18 cellular contexts compared by ENCODE assay signal in genomic region chr19:50932018-50932689, GRCh38. TPM values are rescaled to one million over a fixed set of nuclear protein-coding genes. Genes with fewer than 3 reads are reported as not detected.
DNase-seq lines count a peak whose midpoint lies in the region; ATAC-seq and TF ChIP-seq lines count a peak whose summit lies in the region.
"Had no signal": no experiment of that assay in that cellular context is flagged by ENCODE, and none has a peak within 500 bp of the region (broad histone marks: within the 10 kb centered on the region; RNA-seq: fewer than 3 reads in every experiment).

No MANE protein-coding gene starts in this region.

- TF ChIP-seq CTCF in HCT116 (IDR thresholded peaks at IDR 0.05 in 2 of 3, conservative IDR thresholded peaks at IDR 0.05 in 1 of 3; ENCODE audit: borderline replicate concordance in 1 of 3, insufficient read depth in 1 of 3, low read depth in 2 of 3, low read length in 2 of 3) (no peak), PC-3 (conservative IDR thresholded peaks at IDR 0.05; ENCODE audit: low read depth, low read length) (no peak), mucosa of descending colon (IDR thresholded peaks at IDR 0.05) (no peak), stomach (IDR thresholded peaks at IDR 0.05) (no peak)

- peak overlapping the region; percentile 6 to 43; a peak in 2 of 4 replicates for H3K4me3 ChIP-seq in HCT116 (replicated peaks in 1 of 2; ENCODE audit: low read depth in 1 of 2, low read length in 2 of 2)
- no peak overlapping the region for H3K4me3 ChIP-seq in PC-3 (ENCODE audit: low read length)
- no peak overlapping the region for H3K4me3 ChIP-seq in mucosa of descending colon
- no peak overlapping the region for H3K4me3 ChIP-seq in stomach
- no peak overlapping the region for H3K4me3 ChIP-seq in H7 (ENCODE audit: insufficient read depth, low read depth, low read length)

- no peaks in the 10 kb centered on the region for H3K36me3 ChIP-seq in HCT116 (ENCODE audit: control insufficient read depth in 1 of 2, insufficient read depth in 2 of 2, low read length in 2 of 2)
- no peaks in the 10 kb centered on the region for H3K36me3 ChIP-seq in PC-3 (ENCODE audit: low read depth, low read length)
- H3K36me3 ChIP-seq in mucosa of descending colon (ENCODE audit: low read depth), result no peaks in the 10 kb centered on the region
- H3K36me3 ChIP-seq in stomach, result no peaks in the 10 kb centered on the region
- no peaks in the 10 kb centered on the region for H3K36me3 ChIP-seq in H7 (replicated peaks; ENCODE audit: control insufficient read depth, insufficient read depth, low read length)

- H3K9me3 ChIP-seq in HCT116 (ENCODE audit: control insufficient read depth in 1 of 2, insufficient read depth in 1 of 2, low read depth in 1 of 2, low read length in 2 of 2) (no peaks in the 10 kb centered on the region), PC-3 (ENCODE audit: low read length) (no peaks in the 10 kb centered on the region), mucosa of descending colon (no peaks in the 10 kb centered on the region), stomach (no peaks in the 10 kb centered on the region)

- CTCF ChIA-PET in HCT116 (lab: Charles Lee), result interaction anchor here (0.7 to 10.4 kb wide), 3 partner anchors 10 to 85 kb away, joined by 4 to 62 read pairs (median 15); no protein-coding TSS in a partner anchor
- CTCF ChIA-PET in PC-3 (lab: Charles Lee), result interaction anchor here (0.6 to 1.9 kb wide), 2 partner anchors 85 kb away, joined by 3 to 18 read pairs; no protein-coding TSS in a partner anchor

- POLR2A ChIA-PET in HCT116 (lab: Charles Lee), result interaction anchor here (0.7 to 1.4 kb wide), 2 partner anchors 51 to 85 kb away, joined by 4 to 6 read pairs; partner anchors contain the start of gene KLK7
- POLR2A ChIA-PET in PC-3 (lab: Charles Lee; ENCODE audit: unreplicated experiment), result interaction anchor here (0.6 kb wide), 1 partner anchor 85 kb away, joined by 3 read pairs; no protein-coding TSS in a partner anchor

- H3K27ac ChIP-seq in HCT116 (ENCODE audit: low read depth, low read length) (peak overlapping the region; percentile 78), PC-3 (ENCODE audit: low read length) (peak overlapping the region; percentile 88), epithelial cell of prostate (peak overlapping the region; percentile 96), stomach (no peak overlapping the region)
- H3K27ac ChIP-seq: KMS-11 had no signal

- peak overlapping the region; percentile 34 for H3K9ac ChIP-seq in HCT116 (ENCODE audit: low read length)
- peak overlapping the region; percentile 48 for H3K9ac ChIP-seq in PC-3 (ENCODE audit: low read length)
- H3K9ac ChIP-seq: KMS-11 had no signal

- peaks cover 17% of the 10 kb centered on the region for H3F3A ChIP-seq in PC-3 (ENCODE audit: low read length, unreplicated experiment)

- RAD21 ChIA-PET in HCT116 (lab: Charles Lee; ENCODE audit: low non-redundant PET in 1 of 2, low total read pairs in 2 of 2, uncharacterized antibody in 2 of 2, unreplicated experiment in 2 of 2), result interaction anchor here in 1 of 2 experiments (1.4 kb wide), 1 partner anchor 85 kb away, joined by 4 read pairs; no protein-coding TSS in a partner anchor

- H3K27me3 ChIP-seq in HCT116 (ENCODE audit: insufficient read depth, low read length), result no peaks in the 10 kb centered on the region
- no peaks in the 10 kb centered on the region for H3K27me3 ChIP-seq in PC-3 (ENCODE audit: low read length)
- H3K27me3 ChIP-seq in stomach, result peaks cover 0 to 67% (median 10%) of the 10 kb centered on the region in 3 donors
- no peaks in the 10 kb centered on the region; the same call in 1 of the 2 replicates for H3K27me3 ChIP-seq in H7 (ENCODE audit: control insufficient read depth, insufficient read depth, low read length)

- peak overlapping the region; percentile 63 for H2AFZ ChIP-seq in HCT116 (ENCODE audit: low read depth, low read length, poor library complexity, severe bottlenecking)
- no peak overlapping the region for H2AFZ ChIP-seq in PC-3 (ENCODE audit: low read length)

- H3K4me2 ChIP-seq in HCT116 (ENCODE audit: low read length) (peak overlapping the region; percentile 82), PC-3 (ENCODE audit: low read length) (peak overlapping the region; percentile 66)
- H3K4me2 ChIP-seq: KMS-11 had no signal

- TF ChIP-seq POLR2A in HCT116 (IDR thresholded peaks at IDR 0.05; ENCODE audit: borderline replicate concordance, extremely low read depth, insufficient read depth, insufficient read length), result no peak
- no peak for TF ChIP-seq POLR2A in stomach (IDR thresholded peaks at IDR 0.05)

- H3K4me1 ChIP-seq in HCT116 (ENCODE audit: control insufficient read depth in 1 of 2, insufficient read depth in 2 of 2, low read length in 2 of 2), result peaks cover 47 to 54% of the 10 kb centered on the region in 2 experiments
- H3K4me1 ChIP-seq in PC-3 (ENCODE audit: insufficient read depth, low read length), result peaks cover 38% of the 10 kb centered on the region
- no peaks in the 10 kb centered on the region for H3K4me1 ChIP-seq in mucosa of descending colon (ENCODE audit: low read depth)
- H3K4me1 ChIP-seq in stomach, result no peaks in the 10 kb centered on the region

- WGBS in stomach, 5 donors, result 62 to 72% (median 67%) methylated on average over 11 of the region's 11 CpGs

- DNase-seq in HCT116 (ENCODE audit: low read depth, low spot score) (peak; percentile 93), PC-3 (peak; percentile 100), epithelial cell of prostate (ENCODE audit: low read depth, low spot score) (peak; percentile 99), mucosa of descending colon (no peak), NCI-H1092 treated with DMSO at 0.1 percent for 48 hours (lab: John Stamatoyannopoulos, UW) (no peak), stomach (no peak), H7 (no peak)
- no peak for DNase-seq in stimulated activated CD4-positive, alpha-beta T cell treated with anti-CD3 and anti-CD28 coated beads, Interleukin-2, amount 100 ng/mL, for 48 hours
- DNase-seq: ACHN; CD4-positive, CD25-positive, alpha-beta regulatory T cell; DND-41; GOT3; HFFc6; NCI-H2081; NCI-H69; NK-92 treated with Interleukin-12 subunit alpha and Interleukin-12 subunit beta, amount 100 ng/mL, for 24 hours; SHP77 had no signal

- BruUV-seq in HCT116 (replicated peaks; lab: Mats Ljungman, UMichigan) (no TSS peak), PC-3 (replicated peaks; lab: Mats Ljungman, UMichigan) (no TSS peak)

- intact Hi-C loops in HCT116 (cut with micrococcal nuclease), result loop anchor here (1.0 to 2.0 kb wide), 3 partner anchors 37 to 84 kb away; partner anchors contain the start of genes KLK6 and KLK8
- intact Hi-C loops in PC-3 (cut with micrococcal nuclease), result loop anchor here (2.0 kb wide), 1 partner anchor 47 kb away; no protein-coding TSS in a partner anchor
- intact Hi-C loops in mucosa of descending colon (cut with DNase I, micrococcal nuclease), result no loop called here
- intact Hi-C loops in stomach (cut with DNase I; ENCODE audit: low total_unique reads), result no loop called here

- H3K9me2 ChIP-seq in HCT116 (ENCODE audit: insufficient read depth), result no peaks in the 10 kb centered on the region
- H3K9me2 ChIP-seq in PC-3 (replicated peaks; ENCODE audit: low read length), result no peaks in the 10 kb centered on the region

- H3K79me2 ChIP-seq in HCT116 (ENCODE audit: insufficient read depth, low read length) (no peaks in the 10 kb centered on the region), PC-3 (ENCODE audit: low read length) (no peaks in the 10 kb centered on the region)

- ATAC-seq in HCT116 (peak; percentile 87), PC-3 (peak; percentile 85), mucosa of descending colon (peak; percentile 60)

- peak; percentile 37 for TF ChIP-seq RAD21 in HCT116 (IDR thresholded peaks at IDR 0.05; ENCODE audit: low read depth)

- no peaks in the 10 kb centered on the region for H4K20me1 ChIP-seq in HCT116 (ENCODE audit: insufficient read depth)
- H4K20me1 ChIP-seq in PC-3 (ENCODE audit: low read length), result no peaks in the 10 kb centered on the region

- no peak for TF ChIP-seq EP300 in stomach (IDR thresholded peaks at IDR 0.05)

TF ChIP-seq in HCT116, 20 proteins besides CTCF, POLR2A, EP300 and RAD21 (continues in another document):
- TF ChIP-seq JUND (IDR thresholded peaks at IDR 0.05) (peak; percentile 77), SIN3A (IDR thresholded peaks at IDR 0.05; ENCODE audit: low read depth) (peak; percentile 81)

RNA-seq across cellular contexts. Expression of gene KLK5, which starts 20.7 kb away (rescaled TPM):
- total RNA-seq in HCT116 (2021; ENCODE audit: unreplicated experiment), result 1.2 TPM
- polyA plus RNA-seq in HCT116 (2012), result 4.4 and 5.8 TPM in 2 replicates
- 58.5 and 59.0 TPM in 2 replicates for total RNA-seq in PC-3 (2014; rRNA removed)
- not detected for total RNA-seq in mucosa of descending colon
- total RNA-seq in stomach, result not detected
- polyA plus RNA-seq in stomach, result 10 to 100 TPM in 1 of 3 donors, not detected in 2; 10.4 TPM
- 1.7 TPM in 1 of 2 replicates, not detected in the other for total RNA-seq in H7 (2014; rRNA removed; shearing (Covaris generic))
- total RNA-seq: CD4-positive, CD25-positive, alpha-beta regulatory T cell; HFFc6 had no signal
- polyA plus RNA-seq: CD4-positive, CD25-positive, alpha-beta regulatory T cell had no signal

RNA-seq across cellular contexts. Expression of gene KLK4, which starts 21.0 kb away (rescaled TPM):
- total RNA-seq in HCT116 (2021; ENCODE audit: unreplicated experiment) (0.84 TPM), PC-3 (2014; rRNA removed) (not detected in 2 replicates), mucosa of descending colon (1 to 10 TPM; 1.1 to 3.4 (median 1.4) TPM), stomach (not detected)
- polyA plus RNA-seq in HCT116 (2012), result 0.65 and 0.70 TPM in 2 replicates
- not detected for polyA plus RNA-seq in stomach
- total RNA-seq in H7 (2014; rRNA removed; shearing (Covaris generic)), result not detected in 2 replicates
- total RNA-seq: CD4-positive, CD25-positive, alpha-beta regulatory T cell; HFFc6 had no signal
- polyA plus RNA-seq: CD4-positive, CD25-positive, alpha-beta regulatory T cell had no signal

RNA-seq across cellular contexts. Expression of gene KLK6, which starts 37.2 kb away (rescaled TPM):
- total RNA-seq in HCT116 (2021; ENCODE audit: unreplicated experiment), result 40.5 TPM
- polyA plus RNA-seq in HCT116 (2012), result 72.9 and 87.4 TPM in 2 replicates
- 73.7 and 75.0 TPM in 2 replicates for total RNA-seq in PC-3 (2014; rRNA removed)
- total RNA-seq in mucosa of descending colon, result not detected
- total RNA-seq in stomach, result not detected
- polyA plus RNA-seq in stomach, result 1 to 10 TPM in 1 of 3 donors, not detected in 2; 4.5 TPM
- 0.38 and 0.74 TPM in 2 replicates for total RNA-seq in H7 (2014; rRNA removed; shearing (Covaris generic))
- total RNA-seq: CD4-positive, CD25-positive, alpha-beta regulatory T cell; HFFc6 had no signal
- polyA plus RNA-seq: CD4-positive, CD25-positive, alpha-beta regulatory T cell had no signal

RNA-seq across cellular contexts. Expression of gene KLK7, which starts 51.6 kb away (rescaled TPM):
- 30.5 TPM for total RNA-seq in HCT116 (2021; ENCODE audit: unreplicated experiment)
- polyA plus RNA-seq in HCT116 (2012), result 31.4 and 34.2 TPM in 2 replicates
- 0.23 and 3.6 TPM in 2 replicates for total RNA-seq in PC-3 (2014; rRNA removed)
- not detected for total RNA-seq in mucosa of descending colon
- not detected for total RNA-seq in stomach
- 1 to 10 TPM in 1 of 3 donors, not detected in 2; 7.8 TPM for polyA plus RNA-seq in stomach
- total RNA-seq in H7 (2014; rRNA removed; shearing (Covaris generic)), result 0.24 and 1.1 TPM in 2 replicates
- total RNA-seq: CD4-positive, CD25-positive, alpha-beta regulatory T cell; HFFc6 had no signal
- polyA plus RNA-seq: CD4-positive, CD25-positive, alpha-beta regulatory T cell had no signal

RNA-seq across cellular contexts. Expression of gene KLK2, which starts 58.9 kb away (rescaled TPM):
- not detected for total RNA-seq in HCT116 (2021; ENCODE audit: unreplicated experiment)
- not detected in 2 replicates for polyA plus RNA-seq in HCT116 (2012)
- not detected in 2 replicates for total RNA-seq in PC-3 (2014; rRNA removed)
- total RNA-seq in mucosa of descending colon, result under 1 TPM in 1 of 3 donors, not detected in 2; 0.43 TPM
- 10 to 100 TPM in 1 of 5 donors, not detected in 4; 94.6 TPM for total RNA-seq in stomach
- polyA plus RNA-seq in stomach, result not detected
- total RNA-seq in H7 (2014; rRNA removed; shearing (Covaris generic)), result not detected in 2 replicates
- total RNA-seq: CD4-positive, CD25-positive, alpha-beta regulatory T cell; HFFc6 had no signal
- polyA plus RNA-seq: CD4-positive, CD25-positive, alpha-beta regulatory T cell had no signal

Comparison
In these comparisons a context has a peak if more than half of its experiments do, and no peak if none do; other contexts are left out.
1. DNase-seq: peak in HCT116 (single experiment), PC-3 (single experiment) and epithelial cell of prostate (single experiment); none in mucosa of descending colon (0 of 3), NCI-H1092 treated with DMSO at 0.1 percent for 48 hours (single experiment), stomach (single experiment), H7 (single experiment) and stimulated activated CD4-positive, alpha-beta T cell treated with anti-CD3 and anti-CD28 coated beads, Interleukin-2, amount 100 ng/mL, for 48 hours (0 of 2).
2. H3K27ac ChIP-seq: peak in HCT116 (single experiment), PC-3 (single experiment) and epithelial cell of prostate (single experiment); none in stomach (0 of 5).
3. H3K4me3 ChIP-seq: peak in HCT116 (2 of 2); none in PC-3 (single experiment), mucosa of descending colon (single experiment), stomach (0 of 4) and H7 (single experiment).
4. RNA of gene KLK5, which starts 20.7 kb away (total RNA-seq): 58.5 to 59.0 TPM in PC-3; 1.2 TPM in HCT116 (single experiment), not detected in mucosa of descending colon, not detected in stomach and 1.7 TPM in H7; every median in the first group is over 10 times any median in the second.
5. RNA of gene KLK6, which starts 37.2 kb away (total RNA-seq): 73.7 to 75.0 TPM in PC-3 and 40.5 TPM in HCT116 (single experiment); 0.38 to 0.74 TPM in H7, not detected in mucosa of descending colon and not detected in stomach; every median in the first group is over 10 times any median in the second.
6. intact Hi-C loops: an anchor here in HCT116 (1.0 to 2.0 kb wide) and PC-3 (2.0 kb wide); none called in mucosa of descending colon and stomach.
7. Peak in every context shown above with its lines, with median percentiles within 50 percentile points of each other: ATAC-seq.